20 cellular contexts compared by ENCODE assay signal in the genomic region with DNA sequence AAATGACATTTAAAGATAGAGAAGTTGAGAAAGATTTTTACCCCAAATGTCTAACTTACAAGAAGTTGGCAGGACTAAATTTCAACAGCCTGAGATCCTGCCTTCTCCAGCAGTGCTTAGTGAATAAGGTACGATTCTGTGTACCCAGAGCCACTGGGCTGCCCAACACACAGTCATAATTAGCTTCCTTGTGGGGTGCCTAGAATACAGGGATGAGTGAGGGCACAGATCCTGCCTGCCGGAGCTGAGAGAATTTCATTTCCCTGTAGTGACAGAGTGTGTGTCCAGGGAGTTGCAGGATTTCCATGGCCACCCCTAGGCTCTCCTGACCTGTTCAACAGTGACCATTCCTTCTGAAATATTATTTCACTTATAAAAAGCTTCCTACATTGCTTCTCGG. TPM values are rescaled to one million over a fixed set of nuclear protein-coding genes. Genes with fewer than 3 reads are reported as not detected.
DNase-seq lines count a peak whose midpoint lies in the region; ATAC-seq and TF ChIP-seq lines count a peak whose summit lies in the region.
"Had no signal": no experiment of that assay in that cellular context is flagged by ENCODE, and none has a peak within 500 bp of the region (broad histone marks: within the 10 kb centered on the region; RNA-seq: fewer than 3 reads in every experiment).

No MANE protein-coding gene starts in this region.

- intact Hi-C loops in stomach (cut with DNase I; ENCODE audit: low total_unique reads), result no loop called here

- H3K27ac Mint-ChIP-seq in nephron progenitor cell, result peak overlapping the region; percentile 66
- H3K27ac Mint-ChIP-seq in activated T-cell treated with anti-CD3 and anti-CD28 coated beads, Interleukin-2, amount 50 U/mL, for 72 hours, result no peak overlapping the region
- H3K27ac Mint-ChIP-seq: CD4-positive, alpha-beta T cell had no signal

- no peak for TF ChIP-seq POLR2A in stomach (IDR thresholded peaks at IDR 0.05)

- no peak for TF ChIP-seq EP300 in stomach (IDR thresholded peaks at IDR 0.05)

- peaks cover 0 to 12% (median 0%) of the 10 kb centered on the region in 3 donors for H3K27me3 ChIP-seq in stomach
- H3K27me3 ChIP-seq: BLaER1 had no signal

- ATAC-seq in activated T-cell treated with anti-CD3 and anti-CD28 coated beads, Interleukin-2, amount 50 U/mL, for 72 hours (replicated peaks in 1 of 2), result no peak
- no peak for ATAC-seq in HG03108 (IDR thresholded peaks at IDR 0.05; ENCODE audit: unreplicated experiment)

- H3K4me3 ChIP-seq in stomach, result no peak overlapping the region
- H3K4me3 ChIP-seq: BLaER1 had no signal

- no peaks in the 10 kb centered on the region for H3K9me3 ChIP-seq in stomach
- H3K9me3 ChIP-seq: BLaER1 had no signal

- peak in 2 of 3 experiments; percentile 42 to 73 for DNase-seq in NCI-H1417 (lab: John Stamatoyannopoulos, UW)
- no peak for DNase-seq in NCI-H1417 treated with DMSO at 0.1 percent for 48 hours (lab: John Stamatoyannopoulos, UW)
- DNase-seq in NCI-H2227 treated with DMSO at 0.1 percent for 48 hours (lab: John Stamatoyannopoulos, UW), result peak; percentile 43
- DNase-seq in nephron progenitor cell, result no peak
- DNase-seq in stomach, result peak; percentile 4
- DNase-seq in NCI-H510A (lab: John Stamatoyannopoulos, UW), result no peak
- no peak for DNase-seq in activated T-cell treated with anti-CD3 and anti-CD28 coated beads, Interleukin-2, amount 50 U/mL, for 72 hours
- DNase-seq: ACHN; CD4-positive, alpha-beta T cell; COR-L47; DMS79; Karpas-422; NCI-H187 treated with DMSO at 0.1 percent for 48 hours; NCI-H345; NCI-H524 treated with DMSO at 0.1 percent for 48 hours; OCI-M1; Right ventricle myocardium superior had no signal

- H3K4me1 Mint-ChIP-seq in nephron progenitor cell, result peaks cover 56% of the 10 kb centered on the region
- no peaks in the 10 kb centered on the region for H3K4me1 Mint-ChIP-seq in activated T-cell treated with anti-CD3 and anti-CD28 coated beads, Interleukin-2, amount 50 U/mL, for 72 hours (ENCODE audit: low read depth)

- H3K36me3 ChIP-seq in stomach, result no peaks in the 10 kb centered on the region
- H3K36me3 ChIP-seq: BLaER1 had no signal

- H3K4me1 ChIP-seq in stomach, result no peaks in the 10 kb centered on the region
- H3K4me1 ChIP-seq: BLaER1 had no signal

- peaks cover 2% of the 10 kb centered on the region for H3K27me3 Mint-ChIP-seq in nephron progenitor cell (ENCODE audit: low read depth, poor library complexity)
- H3K27me3 Mint-ChIP-seq in activated T-cell treated with anti-CD3 and anti-CD28 coated beads, Interleukin-2, amount 50 U/mL, for 72 hours (ENCODE audit: low read depth), result peaks cover 34% of the 10 kb centered on the region

- H3K4me3 Mint-ChIP-seq in nephron progenitor cell, result no peak overlapping the region
- no peak overlapping the region for H3K4me3 Mint-ChIP-seq in activated T-cell treated with anti-CD3 and anti-CD28 coated beads, Interleukin-2, amount 50 U/mL, for 72 hours
- H3K4me3 Mint-ChIP-seq: CD4-positive, alpha-beta T cell had no signal

- H3K9me3 Mint-ChIP-seq in nephron progenitor cell, result no peaks in the 10 kb centered on the region
- no peaks in the 10 kb centered on the region for H3K9me3 Mint-ChIP-seq in activated T-cell treated with anti-CD3 and anti-CD28 coated beads, Interleukin-2, amount 50 U/mL, for 72 hours
- H3K9me3 Mint-ChIP-seq: CD4-positive, alpha-beta T cell had no signal

- peaks cover 17% of the 10 kb centered on the region for H3K36me3 Mint-ChIP-seq in nephron progenitor cell (ENCODE audit: low read depth)
- H3K36me3 Mint-ChIP-seq in activated T-cell treated with anti-CD3 and anti-CD28 coated beads, Interleukin-2, amount 50 U/mL, for 72 hours (ENCODE audit: insufficient read depth in 2 of 2), result no peaks in the 10 kb centered on the region

- H3K27ac ChIP-seq in stomach, result no peak overlapping the region
- H3K27ac ChIP-seq: 22Rv1, BLaER1 had no signal

- no peak for TF ChIP-seq CTCF in nephron progenitor cell (IDR thresholded peaks at IDR 0.05)
- no peak for TF ChIP-seq CTCF in stomach (IDR thresholded peaks at IDR 0.05)

- WGBS in stomach, 5 donors, result 77 to 84% (median 77%) methylated on average over 3 of the region's 3 CpGs

RNA-seq across cellular contexts. Expression of gene GREB1, which starts 27.0 kb away (rescaled TPM):
- total RNA-seq in stomach, result 10 to 100 TPM in 3 of 5 donors, 1 to 10 TPM in 2; 1.3 to 37.9 (median 11.0) TPM
- 1 to 10 TPM in 2 of 3 donors, under 1 TPM in 1; 0.88 to 2.4 (median 1.5) TPM for polyA plus RNA-seq in stomach
- total RNA-seq in activated T-cell treated with anti-CD3 and anti-CD28 coated beads, Interleukin-2, amount 50 U/mL, for 72 hours, result 1 to 10 TPM; 2.2 to 2.4 TPM

Comparison
In these comparisons a context has a peak if more than half of its experiments do, and no peak if none do; other contexts are left out.
1. DNase-seq: peak in NCI-H1417 (2 of 3), NCI-H2227 treated with DMSO at 0.1 percent for 48 hours (single experiment) and stomach (single experiment); none in NCI-H1417 treated with DMSO at 0.1 percent for 48 hours (single experiment), nephron progenitor cell (single experiment), NCI-H510A (single experiment) and activated T-cell treated with anti-CD3 and anti-CD28 coated beads, Interleukin-2, amount 50 U/mL, for 72 hours (0 of 2).